In the genomic region with DNA sequence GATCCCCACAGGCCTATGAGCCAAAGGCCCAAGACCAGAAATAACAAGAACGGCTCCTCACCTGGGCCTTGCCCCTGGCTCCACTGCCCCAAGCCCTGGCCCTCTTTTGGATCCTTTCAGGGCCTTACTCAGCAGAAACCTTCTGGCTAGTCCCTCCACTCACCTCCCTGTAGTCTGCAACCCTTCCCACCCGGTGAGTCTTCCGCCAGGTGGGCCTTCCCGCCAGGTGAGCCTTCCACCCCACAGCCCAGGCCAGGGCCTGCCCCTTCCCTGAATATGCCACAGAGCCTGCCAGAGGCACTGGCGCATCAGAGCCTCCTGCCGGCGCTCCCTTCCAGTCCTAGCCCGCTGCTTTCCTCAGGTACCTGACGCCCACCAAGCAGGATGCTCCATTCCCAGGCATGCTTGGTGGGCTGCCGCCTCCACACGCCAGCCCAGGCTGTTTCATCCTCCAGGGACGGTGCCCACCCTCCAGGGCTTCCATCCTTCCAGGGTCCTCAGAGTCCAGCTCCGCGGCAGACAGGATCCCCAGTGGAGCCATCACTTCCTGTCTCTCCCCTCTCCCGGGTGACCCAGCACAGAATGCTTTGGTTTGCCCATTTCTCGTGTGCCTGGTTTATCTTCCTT, we compare ENCODE assay signal across 28 cellular contexts. TPM values are rescaled to one million over a fixed set of nuclear protein-coding genes. Genes with fewer than 3 reads are reported as not detected.
"Had no signal": no experiment of that assay in that cellular context is flagged by ENCODE, and none has a peak within 500 bp of the region (broad histone marks: within the 10 kb centered on the region; RNA-seq: fewer than 3 reads in every experiment).

No MANE protein-coding gene starts in this region.

- H3K4me1 ChIP-seq: esophagus squamous epithelium, heart right ventricle, parathyroid adenoma, prostate gland, right atrium auricular region, transverse colon, vagina had no signal

- H3K36me3 Mint-ChIP-seq: stimulated activated memory B cell treated with anti-CD40 and anti-IgM and Interleukin-4, amounts not matched to agents 10 μg/mL and 1 μg/mL and 100 μg/mL, for 72 hours had no signal

- H3K27ac Mint-ChIP-seq: nephron progenitor cell; stimulated activated memory B cell treated with anti-CD40 and anti-IgM and Interleukin-4, amounts not matched to agents 10 μg/mL and 1 μg/mL and 100 μg/mL, for 72 hours; stimulated activated naive CD8-positive, alpha-beta T cell treated with anti-CD3 and anti-CD28 coated beads, Interleukin-15, Interleukin-2, amounts not matched to agents 100 ng/mL and 50 ng/mL, for 24 hours had no signal

- H3K9me3 ChIP-seq: esophagus squamous epithelium, heart right ventricle, left lung, neutrophil, prostate gland, right atrium auricular region, thoracic aorta, transverse colon, vagina had no signal

- H3K4me3 Mint-ChIP-seq: nephron progenitor cell; stimulated activated memory B cell treated with anti-CD40 and anti-IgM and Interleukin-4, amounts not matched to agents 10 μg/mL and 1 μg/mL and 100 μg/mL, for 72 hours; stimulated activated naive CD8-positive, alpha-beta T cell treated with anti-CD3 and anti-CD28 coated beads, Interleukin-15, Interleukin-2, amounts not matched to agents 100 ng/mL and 50 ng/mL, for 24 hours had no signal

- H3K27me3 ChIP-seq: neutrophil, right atrium auricular region, vagina had no signal

- ATAC-seq: heart right ventricle; left cardiac atrium; left lung; sciatic nerve; stimulated activated memory B cell treated with anti-CD40 and anti-IgM and Interleukin-4, amounts not matched to agents 10 μg/mL and 1 μg/mL and 100 μg/mL, for 72 hours had no signal

- H3K9ac ChIP-seq: parathyroid adenoma had no signal

- H3K4me3 ChIP-seq: coronary artery, esophagus squamous epithelium, heart right ventricle, left lung, prostate gland, right atrium auricular region, thoracic aorta, transverse colon, vagina had no signal

- DNase-seq: dermis blood vessel endothelial cell; effector memory CD4-positive, alpha-beta T cell; erythroblast; esophagus squamous epithelium; foreskin melanocyte; glutamatergic neuron; heart right ventricle; hippocampal formation; left cardiac atrium; mammary epithelial cell; nephron progenitor cell; stimulated activated CD4-positive, alpha-beta T cell treated with anti-CD3 and anti-CD28 coated beads, Interleukin-4, amount 100 ng/mL, for 4 hours; transverse colon had no signal

- H3K9me3 Mint-ChIP-seq: central memory CD8-positive, alpha-beta T cell; nephron progenitor cell; stimulated activated memory B cell treated with anti-CD40 and anti-IgM and Interleukin-4, amounts not matched to agents 10 μg/mL and 1 μg/mL and 100 μg/mL, for 72 hours; stimulated activated naive CD8-positive, alpha-beta T cell treated with anti-CD3 and anti-CD28 coated beads, Interleukin-15, Interleukin-2, amounts not matched to agents 100 ng/mL and 50 ng/mL, for 24 hours had no signal

- H3K36me3 ChIP-seq: esophagus squamous epithelium, heart right ventricle, left lung, neutrophil, prostate gland, right atrium auricular region, thoracic aorta, transverse colon, vagina had no signal

- H3K27ac ChIP-seq: coronary artery, esophagus squamous epithelium, heart right ventricle, left lung, neutrophil, parathyroid adenoma, prostate gland, right atrium auricular region, thoracic aorta, transverse colon, vagina had no signal

- H3K4me1 Mint-ChIP-seq: stimulated activated memory B cell treated with anti-CD40 and anti-IgM and Interleukin-4, amounts not matched to agents 10 μg/mL and 1 μg/mL and 100 μg/mL, for 72 hours had no signal

- H2AFZ ChIP-seq: parathyroid adenoma had no signal

RNA-seq across cellular contexts. Expression of a gene that starts 20.9 kb away (rescaled TPM):
- total RNA-seq: dermis blood vessel endothelial cell, heart right ventricle, kidney epithelial cell, left cardiac atrium, mammary epithelial cell, prostate gland, right atrium auricular region, sciatic nerve, skeletal muscle tissue, thoracic aorta, ureter had no signal
- polyA plus RNA-seq: mammary epithelial cell had no signal
